1 cellular context compared by ENCODE assay signal in the genomic region with DNA sequence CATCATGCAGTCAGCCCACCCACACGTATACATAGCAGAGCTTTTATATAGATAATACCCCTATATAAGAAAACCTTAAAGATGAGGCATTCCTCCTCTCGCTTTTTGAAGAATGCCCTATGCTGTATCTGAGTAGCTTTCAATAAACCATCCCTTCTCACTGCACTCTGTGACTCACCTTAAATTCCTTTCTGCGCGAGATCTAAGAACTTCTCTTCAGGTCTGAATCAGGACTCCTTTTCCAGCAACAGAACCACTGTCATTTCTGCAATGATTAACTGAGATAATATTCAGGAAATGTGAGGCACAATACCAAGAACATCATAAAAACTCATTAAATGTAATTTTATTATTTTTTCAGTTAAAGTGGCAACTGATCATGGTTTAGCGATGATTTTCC.
TF ChIP-seq lines count a peak whose summit lies in the region.

No MANE protein-coding gene starts in this region.

TF ChIP-seq in IMR-90, 13 proteins besides CTCF, POLR2A, EP300 and RAD21:
- TF ChIP-seq NFE2L2 (IDR thresholded peaks at IDR 0.05; ENCODE audit: low read depth, low read length), result no peak
- TF ChIP-seq FOS (IDR thresholded peaks at IDR 0.05; ENCODE audit: low read depth, low read length), result no peak
- no peak for TF ChIP-seq MAZ (IDR thresholded peaks at IDR 0.05; ENCODE audit: borderline replicate concordance, low read depth, low read length)
- no peak for TF ChIP-seq CHD1 (IDR thresholded peaks at IDR 0.05; ENCODE audit: low read depth, low read length)
- TF ChIP-seq RFX5 (IDR thresholded peaks at IDR 0.05; ENCODE audit: low read depth, low read length), result no peak
- TF ChIP-seq USF2 (IDR thresholded peaks at IDR 0.05; ENCODE audit: low read depth, low read length), result no peak
- TF ChIP-seq BHLHE40 (IDR thresholded peaks at IDR 0.05; ENCODE audit: low read depth, low read length), result no peak
- TF ChIP-seq MAFK (IDR thresholded peaks at IDR 0.05; ENCODE audit: low read depth, low read length), result no peak
- TF ChIP-seq SMC3 (IDR thresholded peaks at IDR 0.05; ENCODE audit: low read depth, low read length), result no peak
- TF ChIP-seq CEBPB (IDR thresholded peaks at IDR 0.05; ENCODE audit: low read depth, low read length), result no peak
TF ChIP-seq in IMR-90: peak in this region for 0.
